In the genomic region with DNA sequence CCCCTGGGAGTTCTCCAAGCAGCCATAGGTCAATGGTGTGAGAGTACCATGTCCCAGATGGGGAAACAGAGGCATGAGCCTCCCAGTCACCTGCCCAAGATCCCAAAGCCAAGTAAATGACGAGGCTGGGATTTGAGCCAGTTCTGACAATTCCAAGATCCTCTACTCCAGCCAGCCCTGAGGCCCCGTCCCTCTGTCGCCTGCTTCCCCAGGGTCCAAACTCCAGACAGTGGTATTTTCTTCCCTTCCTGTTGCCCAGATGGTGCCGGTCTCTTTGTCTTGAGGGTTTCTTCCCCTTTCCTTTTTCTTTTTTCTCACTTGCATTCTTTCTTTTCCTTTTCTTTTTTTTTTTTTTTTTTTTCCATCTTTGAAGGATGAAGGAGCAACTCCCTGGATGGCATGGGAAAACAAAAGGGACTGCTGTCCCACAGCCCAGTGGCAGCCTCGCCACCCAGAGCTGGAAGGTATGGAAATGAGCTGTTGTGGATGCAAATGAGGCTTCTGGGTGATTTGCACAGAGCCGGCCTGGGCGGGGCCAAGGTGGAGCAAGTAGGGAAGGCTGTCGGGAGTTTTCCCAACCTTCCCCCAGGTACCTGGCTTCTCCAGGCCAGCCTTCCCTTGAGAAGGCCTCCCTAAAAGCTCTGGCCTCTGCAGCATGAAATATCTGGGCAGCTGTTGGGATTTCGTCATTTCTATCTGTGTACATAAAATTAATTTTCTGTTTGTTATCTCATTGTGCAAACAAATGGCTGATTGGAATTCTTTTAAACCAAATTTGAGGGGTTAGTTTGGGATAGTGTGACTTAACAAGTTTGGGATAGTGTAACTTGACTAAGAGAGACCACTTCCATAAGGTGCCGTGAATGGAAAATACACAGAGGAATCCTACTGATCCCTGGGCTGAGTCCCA, we compare ENCODE assay signal across 17 cellular contexts.
DNase-seq lines count a peak whose midpoint lies in the region; ATAC-seq and TF ChIP-seq lines count a peak whose summit lies in the region.
"Had no signal": no experiment of that assay in that cellular context is flagged by ENCODE, and none has a peak within 500 bp of the region (broad histone marks: within the 10 kb centered on the region; RNA-seq: fewer than 3 reads in every experiment).

No MANE protein-coding gene starts in this region.

- ATAC-seq in GM21825 (IDR thresholded peaks at IDR 0.05; ENCODE audit: unreplicated experiment) (no peak), HG03045 (IDR thresholded peaks at IDR 0.05; ENCODE audit: unreplicated experiment) (no peak)
- ATAC-seq: activated CD4-positive, CD25-positive, alpha-beta regulatory T cell treated with anti-CD3 and anti-CD28 coated beads, Interleukin-2, amount 50 U/mL, for 24 hours; naive thymus-derived CD8-positive, alpha-beta T cell; stimulated activated memory B cell treated with anti-CD40 and anti-IgM and Interleukin-4, amounts not matched to agents 10 μg/mL and 1 μg/mL and 100 μg/mL, for 72 hours had no signal

- H3K27me3 ChIP-seq in mammary epithelial cell (ENCODE audit: insufficient read depth, low read length) (no peaks in the 10 kb centered on the region), prostate gland (replicated peaks; ENCODE audit: insufficient read depth) (no peaks in the 10 kb centered on the region)
- H3K27me3 ChIP-seq: tibial artery had no signal

- intact Hi-C loops in mammary epithelial cell (cut with micrococcal nuclease): no loop called here
- intact Hi-C loops in prostate gland (cut with DNase I): loop anchor here (5.0 kb wide), 1 partner anchor 148 kb away; a partner anchor contains a TSS

- no peak overlapping the region for H3K27ac ChIP-seq in mammary epithelial cell (ENCODE audit: insufficient read depth, low read depth, low read length)
- no peak overlapping the region for H3K27ac ChIP-seq in prostate gland
- H3K27ac ChIP-seq: epithelial cell of prostate, PC-9, tibial artery had no signal

- H3K9ac ChIP-seq in mammary epithelial cell (ENCODE audit: insufficient read depth, low read length): no peak overlapping the region

- H3K36me3 ChIP-seq in mammary epithelial cell (ENCODE audit: insufficient read depth, low read length): no peaks in the 10 kb centered on the region
- H3K36me3 ChIP-seq in prostate gland: no peaks in the 10 kb centered on the region
- H3K36me3 ChIP-seq: tibial artery had no signal

- no peaks in the 10 kb centered on the region for H4K20me1 ChIP-seq in mammary epithelial cell (ENCODE audit: insufficient read depth, low read length)

- no peak overlapping the region for H2AFZ ChIP-seq in mammary epithelial cell (ENCODE audit: low read depth, low read length)
- H2AFZ ChIP-seq: PC-9 had no signal

- TF ChIP-seq CTCF in mammary epithelial cell (conservative IDR thresholded peaks at IDR 0.05 in 1 of 2, IDR thresholded peaks at IDR 0.05 in 1 of 2; ENCODE audit: extremely low read depth in 1 of 2, insufficient read depth in 1 of 2, low read depth in 1 of 2, low read length in 2 of 2): no peak
- no peak for TF ChIP-seq CTCF in prostate gland (IDR thresholded peaks at IDR 0.05)

- in situ Hi-C loops in T47D (cut with HindIII; ENCODE audit: low pct_unique_long_range_greater_than_20kb, low sequenced_read_pairs): no loop called here
- in situ Hi-C loops in mammary epithelial cell (cut with MboI; ENCODE audit: low sequenced_read_pairs in 2 of 2): no loop called here

- CTCF ChIA-PET in mammary epithelial cell (lab: Charles Lee; ENCODE audit: low non-redundant PET): no interaction called here

- H3K4me3 ChIP-seq in mammary epithelial cell (replicated peaks in 1 of 3; ENCODE audit: insufficient read depth in 1 of 3, low read depth in 2 of 3, low read length in 3 of 3) (no peak overlapping the region), prostate gland (no peak overlapping the region)
- H3K4me3 ChIP-seq: PC-9, tibial artery had no signal

- no peak overlapping the region for H3K4me2 ChIP-seq in mammary epithelial cell (ENCODE audit: insufficient read depth, low read depth, low read length)
- H3K4me2 ChIP-seq: PC-9 had no signal

- 53% methylated on average over 9 of the region's 10 CpGs for WGBS in mammary epithelial cell (ENCODE audit: low coverage, missing lambda C conversion rate)
- WGBS in prostate gland: 38% methylated on average over 10 of the region's 10 CpGs

- dilution Hi-C loops in mammary epithelial cell (cut with HindIII; ENCODE audit: low sequenced_read_pairs): no loop called here

- no peaks in the 10 kb centered on the region for H3K4me1 ChIP-seq in mammary epithelial cell (ENCODE audit: insufficient read depth, low read length)
- no peaks in the 10 kb centered on the region for H3K4me1 ChIP-seq in prostate gland (replicated peaks)

- no TSS peak for BruUV-seq in mammary epithelial cell (replicated peaks; lab: Mats Ljungman, UMichigan)

- no peaks in the 10 kb centered on the region for H3K79me2 ChIP-seq in mammary epithelial cell (ENCODE audit: insufficient read depth, low read length)

- DNase-seq in T47D (ENCODE audit: low read depth in 1 of 2, low spot score in 1 of 2) (peak; percentile 34 to 75), mammary epithelial cell (no peak), amniotic epithelial cell (ENCODE audit: low read depth) (peak; percentile 56), left kidney (ENCODE audit: low read depth, low spot score) (peak; percentile 32), SIG-M5 (lab: John Stamatoyannopoulos, UW) (no peak), prostate gland (ENCODE audit: low spot score) (no peak)
- DNase-seq: ACHN; naive thymus-derived CD8-positive, alpha-beta T cell; NCI-H2029; NCI-H748 treated with DMSO at 0.1 percent for 48 hours; PC-9; tibial artery had no signal

- H3K9me3 ChIP-seq in mammary epithelial cell (replicated peaks; ENCODE audit: insufficient read depth, low read length): peaks cover 9% of the 10 kb centered on the region
- no peaks in the 10 kb centered on the region for H3K9me3 ChIP-seq in prostate gland

- TF ChIP-seq POLR2A in prostate gland (IDR thresholded peaks at IDR 0.05): no peak

Comparison
In these comparisons a context has a peak if more than half of its experiments do, and no peak if none do; other contexts are left out.
1. DNase-seq: peak in T47D (2 of 2), amniotic epithelial cell (single experiment) and left kidney (single experiment); none in mammary epithelial cell (single experiment), SIG-M5 (single experiment) and prostate gland (single experiment).